In the genomic region with DNA sequence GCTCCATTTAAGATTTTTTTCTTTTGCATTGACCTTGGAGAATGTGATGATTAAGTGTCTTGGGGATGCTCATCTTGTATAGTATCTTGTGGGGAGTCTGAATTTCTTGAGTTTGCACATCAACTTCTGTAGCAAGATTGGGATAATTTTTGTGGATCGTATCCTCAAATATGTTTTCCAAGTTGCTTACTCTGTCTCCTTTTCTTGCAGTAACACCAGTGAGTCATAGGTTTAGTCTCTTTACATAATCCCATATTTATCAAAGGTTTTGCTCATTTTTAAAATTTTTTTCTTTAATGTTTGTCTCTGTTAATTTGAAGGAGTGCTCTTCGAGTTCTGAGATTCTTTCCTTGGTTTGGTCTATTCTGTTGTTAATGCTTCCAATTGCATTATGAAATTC, we compare ENCODE assay signal across 31 cellular contexts. TPM values are rescaled to one million over a fixed set of nuclear protein-coding genes. Genes with fewer than 3 reads are reported as not detected.
"Had no signal": no experiment of that assay in that cellular context is flagged by ENCODE, and none has a peak within 500 bp of the region (broad histone marks: within the 10 kb centered on the region; RNA-seq: fewer than 3 reads in every experiment).

No MANE protein-coding gene starts in this region.

- H3K4me3 ChIP-seq: K562, Peyer's patch, SJCRH30 had no signal

- H3K4me1 Mint-ChIP-seq: activated CD8-positive, alpha-beta memory T cell treated with anti-CD3 and anti-CD28 coated beads, Interleukin-2, amount 10 ng/mL, durations not matched to agents 7 days and 5 days had no signal

- ATAC-seq: activated CD8-positive, alpha-beta memory T cell treated with anti-CD3 and anti-CD28 coated beads, Interleukin-2, amount 10 ng/mL, durations not matched to agents 7 days and 5 days; activated CD8-positive, alpha-beta T cell treated with anti-CD3 and anti-CD28 coated beads, Interleukin-2, amount 10 ng/mL, durations not matched to agents 7 days and 5 days; activated naive CD4-positive, alpha-beta T cell treated with anti-CD3 and anti-CD28 coated beads, Interleukin-2, amount 50 U/mL, for 72 hours; activated naive CD8-positive, alpha-beta T cell treated with anti-CD3 and anti-CD28 coated beads, Interleukin-2, amount 50 U/mL, for 24 hours; activated T-cell treated with anti-CD3 and anti-CD28 coated beads, Interleukin-2, amount 50 U/mL, for 4 hours; K562; SK-N-SH treated with all-trans-retinoic acid at 6 μM for 48 hours had no signal

- H3K27ac ChIP-seq: Peyer's patch, RWPE1, SJCRH30 had no signal

- H3K27me3 ChIP-seq: Peyer's patch, SJCRH30 had no signal

- H3K27ac Mint-ChIP-seq: activated CD8-positive, alpha-beta memory T cell treated with anti-CD3 and anti-CD28 coated beads, Interleukin-2, amount 10 ng/mL, durations not matched to agents 7 days and 5 days; activated CD8-positive, alpha-beta T cell treated with anti-CD3 and anti-CD28 coated beads, Interleukin-2, amount 10 ng/mL, durations not matched to agents 7 days and 5 days; activated naive CD4-positive, alpha-beta T cell treated with anti-CD3 and anti-CD28 coated beads, Interleukin-2, amount 50 U/mL, for 72 hours; activated naive CD8-positive, alpha-beta T cell treated with anti-CD3 and anti-CD28 coated beads, Interleukin-2, amount 50 U/mL, for 24 hours; brain had no signal

- H3K27me3 Mint-ChIP-seq: activated naive CD8-positive, alpha-beta T cell treated with anti-CD3 and anti-CD28 coated beads, Interleukin-2, amount 50 U/mL, for 24 hours had no signal

- DNase-seq: activated CD4-positive, alpha-beta T cell treated with anti-CD3 and anti-CD28 coated beads for 48 hours; activated CD4-positive, alpha-beta T cell treated with anti-CD3 and anti-CD28 coated beads, Interleukin-2, amount 50 U/mL, for 4 hours; activated CD4-positive, CD25-positive, alpha-beta regulatory T cell treated with anti-CD3 and anti-CD28 coated beads, Interleukin-2, amount 50 U/mL, for 72 hours; activated CD8-positive, alpha-beta memory T cell treated with anti-CD3 and anti-CD28 coated beads, Interleukin-2, amount 10 ng/mL, durations not matched to agents 7 days and 5 days; activated CD8-positive, alpha-beta T cell treated with anti-CD3 and anti-CD28 coated beads, Interleukin-2, amount 10 ng/mL, durations not matched to agents 7 days and 5 days; activated effector memory CD4-positive, alpha-beta T cell treated with anti-CD3 and anti-CD28 coated beads, Interleukin-2, amount 50 U/mL, for 16 hours; activated naive CD4-positive, alpha-beta T cell treated with Interleukin-2 at 50 U/mL for 16 hours; activated naive CD8-positive, alpha-beta T cell treated with anti-CD3 and anti-CD28 coated beads, Interleukin-2, amount 50 U/mL, for 24 hours; activated T-cell treated with anti-CD3 and anti-CD28 coated beads, Interleukin-2, amount 50 U/mL, for 4 hours; amygdala; Karpas-422; MM.1S; NCI-H1105; NCI-H1436; NCI-H1694 treated with DMSO at 0.1 percent for 48 hours; NCI-H2029 treated with DMSO at 0.1 percent for 48 hours; NCI-H345; NCI-H510A treated with DMSO at 0.1 percent for 48 hours; NCI-H69; NK-92 treated with Interleukin-12 subunit alpha and Interleukin-12 subunit beta, amount 100 ng/mL, for 24 hours; OCI-M1; Peyer's patch; Right ventricle myocardium superior; SJCRH30; SW 1271 had no signal

- H3K4me1 ChIP-seq: Peyer's patch, SJCRH30 had no signal

- H3K4me3 Mint-ChIP-seq: activated CD8-positive, alpha-beta memory T cell treated with anti-CD3 and anti-CD28 coated beads, Interleukin-2, amount 10 ng/mL, durations not matched to agents 7 days and 5 days; activated CD8-positive, alpha-beta T cell treated with anti-CD3 and anti-CD28 coated beads, Interleukin-2, amount 10 ng/mL, durations not matched to agents 7 days and 5 days; activated naive CD8-positive, alpha-beta T cell treated with anti-CD3 and anti-CD28 coated beads, Interleukin-2, amount 50 U/mL, for 24 hours; activated T-cell treated with anti-CD3 and anti-CD28 coated beads, Interleukin-2, amount 50 U/mL, for 4 hours; brain had no signal

RNA-seq across cellular contexts. Expression of a gene that starts 41.7 kb away (rescaled TPM):
- total RNA-seq: activated CD8-positive, alpha-beta memory T cell treated with anti-CD3 and anti-CD28 coated beads, Interleukin-2, amount 10 ng/mL, durations not matched to agents 7 days and 5 days; activated CD8-positive, alpha-beta T cell treated with anti-CD3 and anti-CD28 coated beads, Interleukin-2, amount 10 ng/mL, durations not matched to agents 7 days and 5 days; activated naive CD4-positive, alpha-beta T cell treated with anti-CD3 and anti-CD28 coated beads, Interleukin-2, amount 50 U/mL, for 72 hours; activated T-cell treated with anti-CD3 and anti-CD28 coated beads, Interleukin-2, amount 50 U/mL, for 4 hours; T-helper 1 cell treated with Interleukin-12 subunit alpha and Interleukin-12 subunit beta and Interleukin-4 antibody, amounts not matched to agents 30 ng/mL and 1 ng/mL, for 36 hours had no signal
